Comparison of ENCODE assay signal across 27 cellular contexts in genomic region chr11:21412652-21413383, GRCh38.
DNase-seq lines count a peak whose midpoint lies in the region; ATAC-seq, FAIRE-seq and TF ChIP-seq lines count a peak whose summit lies in the region.
"Had no signal": no experiment of that assay in that cellular context is flagged by ENCODE, and none has a peak within 500 bp of the region (broad histone marks: within the 10 kb centered on the region; RNA-seq: fewer than 3 reads in every experiment).

No MANE protein-coding gene starts in this region.

- no peak overlapping the region for H3K4me2 ChIP-seq in Karpas-422 (ENCODE audit: low read depth, low read length, poor library complexity, severe bottlenecking)

- no peaks in the 10 kb centered on the region for H3K79me2 ChIP-seq in Karpas-422 (ENCODE audit: low read length)

- no peaks in the 10 kb centered on the region for H4K20me1 ChIP-seq in Karpas-422 (ENCODE audit: insufficient read depth, low read depth, low read length)

- DNase-seq in DMS 273 (lab: John Stamatoyannopoulos, UW; ENCODE audit: unreplicated experiment) (peak; percentile 58), DMS 273 treated with DMSO at 0.1 percent for 48 hours (lab: John Stamatoyannopoulos, UW) (no peak), GM12892 (ENCODE audit: insufficient read length) (no peak), Karpas-422 (no peak), SK-N-DZ (ENCODE audit: low spot score) (peak; percentile 10), kidney glomerular epithelial cell (lab: John Stamatoyannopoulos, UW) (no peak), ACHN (no peak)
- DNase-seq: BE2C; Calu3; CD8-positive, alpha-beta memory T cell; GDM1; GOT3; HFFc6; Kasumi-1; NCI-H1105 treated with DMSO at 0.1 percent for 48 hours; NCI-H2029; NCI-H446 treated with DMSO at 0.1 percent for 48 hours; SHP77; T-helper 17 cell; T1000 had no signal

- H3K9ac ChIP-seq in Karpas-422 (ENCODE audit: low read length): no peak overlapping the region

- H3K27ac ChIP-seq in Karpas-422 (ENCODE audit: low read length): no peak overlapping the region
- H3K27ac ChIP-seq: 22Rv1, HL-60, RWPE1, SK-N-MC had no signal

- no peak for ATAC-seq in GM19035 (IDR thresholded peaks at IDR 0.05; ENCODE audit: unreplicated experiment)
- ATAC-seq: Panc1, T-helper 17 cell had no signal

- H3K9me3 ChIP-seq in Karpas-422 (ENCODE audit: low read length): no peaks in the 10 kb centered on the region
- H3K9me3 ChIP-seq: BE2C, HAP-1 had no signal

- no peaks in the 10 kb centered on the region for H3K9me2 ChIP-seq in Karpas-422 (replicated peaks; ENCODE audit: insufficient read depth, low read length)

- H3K4me1 ChIP-seq in Karpas-422 (ENCODE audit: low read length): peaks cover 44% of the 10 kb centered on the region
- H3K4me1 ChIP-seq: BE2C, HAP-1 had no signal

- H3K36me3 ChIP-seq in Karpas-422 (ENCODE audit: insufficient read depth, low read length): no peaks in the 10 kb centered on the region
- H3K36me3 ChIP-seq: BE2C, HAP-1 had no signal

- TF ChIP-seq POLR2A in GM12892 (IDR thresholded peaks at IDR 0.05; ENCODE audit: low read depth, low read length): no peak

- in situ Hi-C loops in ACHN (cut with HindIII; ENCODE audit: low pct_ligation_motif_present, low pct_unique_long_range_greater_than_20kb, low sequenced_read_pairs): no loop called here

- no peak overlapping the region for H3K4me3 ChIP-seq in Karpas-422 (ENCODE audit: low read length)
- H3K4me3 ChIP-seq: HAP-1, SK-N-MC had no signal

- H2AFZ ChIP-seq in Karpas-422 (ENCODE audit: low read length): 0 out of 2 replicates have a peak overlapping the region, but pooled peaks have one; percentile 58

- H3K27me3 ChIP-seq in Karpas-422 (ENCODE audit: low read length): no peaks in the 10 kb centered on the region
- H3K27me3 ChIP-seq: BE2C had no signal

- peak; percentile 5 for FAIRE-seq in GM12892 (lab: Jason Lieb, UNC)

Comparison
In these comparisons a context has a peak if more than half of its experiments do, and no peak if none do; other contexts are left out.
1. DNase-seq: peak in DMS 273 (single experiment) and SK-N-DZ (single experiment); none in DMS 273 treated with DMSO at 0.1 percent for 48 hours (single experiment), GM12892 (single experiment), Karpas-422 (single experiment), kidney glomerular epithelial cell (single experiment) and ACHN (single experiment).